Comparison of ENCODE assay signal across 18 cellular contexts in the genomic region with DNA sequence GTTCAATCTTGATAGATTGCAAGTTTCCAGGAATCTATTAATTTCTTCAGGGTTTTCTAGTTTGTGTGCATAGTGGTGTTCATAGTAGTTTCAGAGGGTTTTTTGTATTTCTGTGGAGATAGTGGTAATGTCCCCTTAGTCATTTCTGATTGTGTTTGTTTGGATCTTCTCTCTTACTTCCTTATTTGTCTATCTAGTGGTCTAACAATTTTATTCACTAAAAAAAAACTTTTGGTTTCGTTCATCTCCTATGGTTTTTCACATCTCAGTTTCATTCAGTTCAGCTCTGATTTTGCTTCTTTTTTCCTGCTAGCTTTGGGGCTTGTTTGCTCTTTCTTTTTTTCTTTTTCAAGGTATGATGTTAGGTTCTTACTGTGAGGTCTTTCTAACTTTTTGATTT.
DNase-seq lines count a peak whose midpoint lies in the region; ATAC-seq lines count a peak whose summit lies in the region.
"Had no signal": no experiment of that assay in that cellular context is flagged by ENCODE, and none has a peak within 500 bp of the region (broad histone marks: within the 10 kb centered on the region; RNA-seq: fewer than 3 reads in every experiment).

No MANE protein-coding gene starts in this region.

- DNase-seq in activated CD4-positive, alpha-beta T cell treated with anti-CD3 and anti-CD28 coated beads, Interleukin-2, amount 50 U/mL, for 1 hour: no peak
- no peak for DNase-seq in SW 1271 (lab: John Stamatoyannopoulos, UW)
- no peak for DNase-seq in central memory CD4-positive, alpha-beta T cell
- DNase-seq: activated B cell treated with CpG ODN at 0.5 μM for 24 hours; activated CD8-positive, alpha-beta memory T cell treated with anti-CD3 and anti-CD28 coated beads, Interleukin-2, amount 50 U/mL, for 4 hours; activated naive CD4-positive, alpha-beta T cell treated with anti-CD3 and anti-CD28 coated beads, Interleukin-2, amount 10 ng/mL, durations not matched to agents 7 days and 5 days; effector CD8-positive, alpha-beta T cell; H9; hypothalamus; NCI-H1048; NCI-H82; stimulated activated CD4-positive, alpha-beta T cell treated with anti-CD3 and anti-CD28 coated beads, Interleukin-4, amount 100 ng/mL, for 4 hours; T-cell had no signal

- ATAC-seq in GM18861 (IDR thresholded peaks at IDR 0.05; ENCODE audit: unreplicated experiment) (peak; percentile 73), GM21390 (IDR thresholded peaks at IDR 0.05; ENCODE audit: unreplicated experiment) (peak; percentile 75), HG02970 (IDR thresholded peaks at IDR 0.05; ENCODE audit: low FRiP score, unreplicated experiment) (peak; percentile 71), HG03558 (IDR thresholded peaks at IDR 0.05; ENCODE audit: extremely low read depth, unreplicated experiment) (peak; percentile 47), HG03039 (IDR thresholded peaks at IDR 0.05; ENCODE audit: unreplicated experiment) (no peak)
- ATAC-seq: T-cell had no signal
